Comparison of ENCODE assay signal across 1 cellular context in genomic region chr2:37350034-37350433, GRCh38.
A peak's percentile ranks its signal among the peaks of the same experiment; 100 is the strongest.
TF ChIP-seq lines count a peak whose summit lies in the region.

No MANE protein-coding gene starts in this region.

TF ChIP-seq in GM12878, 131 proteins besides CTCF, POLR2A, EP300 and RAD21 (continued from another document):
- TF ChIP-seq PAX5 (IDR thresholded peaks at IDR 0.05; ENCODE audit: borderline replicate concordance, low read depth, low read length): 0 out of 2 replicates have a peak, but pooled peaks have one; percentile 32
- 0 out of 2 replicates have a peak, but pooled peaks have one; percentile 16 for TF ChIP-seq IKZF1 (conservative IDR thresholded peaks at IDR 0.05)
